ENCODE assay signal across 14 cellular contexts in genomic region chr2:120622886-120623753, GRCh38.
"Had no signal": no experiment of that assay in that cellular context is flagged by ENCODE, and none has a peak within 500 bp of the region (broad histone marks: within the 10 kb centered on the region; RNA-seq: fewer than 3 reads in every experiment).

No MANE protein-coding gene starts in this region.

- H3K27ac ChIP-seq: cardiac muscle cell, coronary artery, lower lobe of right lung, transverse colon had no signal

- H3K4me2 ChIP-seq: smooth muscle cell had no signal

- H3K4me3 ChIP-seq: cardiac muscle cell, coronary artery, lower lobe of right lung, smooth muscle cell, transverse colon had no signal

- H3K9me3 ChIP-seq: lower lobe of right lung, transverse colon had no signal

- H3K4me1 ChIP-seq: transverse colon had no signal

- DNase-seq: activated CD8-positive, alpha-beta memory T cell treated with anti-CD3 and anti-CD28 coated beads, Interleukin-2, amount 50 U/mL, for 4 hours; activated CD8-positive, alpha-beta T cell treated with anti-CD3 and anti-CD28 coated beads for 36 hours; activated naive CD4-positive, alpha-beta T cell; activated T-cell treated with anti-CD3 and anti-CD28 coated beads, Interleukin-2, amount 50 U/mL, for 72 hours; effector CD4-positive, alpha-beta T cell; foreskin melanocyte; lower lobe of right lung; natural killer cell; T-helper 9 cell; transverse colon had no signal

- H3K27me3 ChIP-seq: transverse colon had no signal

- ATAC-seq: activated CD8-positive, alpha-beta T cell treated with anti-CD3 and anti-CD28 coated beads for 36 hours; activated T-cell treated with anti-CD3 and anti-CD28 coated beads, Interleukin-2, amount 50 U/mL, for 72 hours; lower lobe of right lung; natural killer cell; stimulated activated effector memory CD8-positive, alpha-beta T cell treated with anti-CD3 and anti-CD28 coated beads, Interleukin-12 subunit alpha, Interleukin-12 subunit beta, amount 100 ng/mL, for 72 hours had no signal

- H3K36me3 ChIP-seq: cardiac muscle cell, lower lobe of right lung, transverse colon had no signal
